8 cellular contexts compared by ENCODE assay signal in the genomic region with DNA sequence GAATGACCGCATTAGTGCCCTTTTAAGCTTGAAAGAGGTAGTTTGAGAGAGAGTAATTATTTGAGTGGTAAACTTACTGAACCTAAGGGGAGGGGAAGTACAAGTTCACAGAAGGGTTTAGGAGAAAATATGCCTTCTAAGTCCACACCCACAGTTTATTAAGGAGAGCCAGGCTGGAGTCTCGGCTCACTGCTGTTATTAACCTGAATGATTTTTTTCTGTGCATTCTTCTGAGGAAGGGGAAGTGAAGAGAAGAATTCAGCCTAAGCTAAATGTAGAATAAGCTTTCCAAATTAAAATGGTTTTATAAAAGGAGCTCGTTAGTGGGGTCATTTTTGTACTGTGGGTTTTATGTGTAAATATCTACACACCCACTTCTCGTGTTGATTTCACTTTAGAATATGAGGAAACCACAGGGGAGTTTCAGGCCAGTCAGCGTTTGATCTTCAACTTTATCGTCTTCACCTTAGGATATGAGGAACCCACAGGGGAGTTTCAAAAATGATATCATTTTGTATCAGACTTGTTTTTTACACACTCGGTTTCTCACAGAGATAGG. TPM values are rescaled to one million over a fixed set of nuclear protein-coding genes. Genes with fewer than 3 reads are reported as not detected.
A peak's percentile ranks its signal among the peaks of the same experiment; 100 is the strongest.
DNase-seq lines count a peak whose midpoint lies in the region; ATAC-seq and TF ChIP-seq lines count a peak whose summit lies in the region.

No MANE protein-coding gene starts in this region.

- peak overlapping the region; percentile 65 to 96 (median 89) for H3K4me3 ChIP-seq in heart right ventricle
- peak overlapping the region; percentile 83 to 96 for H3K4me3 ChIP-seq in esophagus (ENCODE audit: low read depth in 1 of 2, low read length in 2 of 2)
- H3K4me3 ChIP-seq in psoas muscle = peak overlapping the region; percentile 92

- no peaks in the 10 kb centered on the region for H3K9me3 ChIP-seq in heart right ventricle
- H3K9me3 ChIP-seq in esophagus (ENCODE audit: control insufficient read depth in 2 of 2, insufficient read depth in 1 of 2, low read depth in 1 of 2, low read length in 1 of 2) = no peaks in the 10 kb centered on the region
- H3K9me3 ChIP-seq in psoas muscle = no peaks in the 10 kb centered on the region

- peak overlapping the region; percentile 91 to 100 (median 99) for H3K27ac ChIP-seq in heart right ventricle
- H3K27ac ChIP-seq in esophagus (ENCODE audit: low read depth in 2 of 2, low read length in 1 of 2) = peak overlapping the region; percentile 38 to 100
- peak overlapping the region; percentile 100 for H3K27ac ChIP-seq in psoas muscle

- DNase-seq in heart right ventricle (no peak), Right ventricle myocardium superior (no peak), psoas muscle (no peak)
- DNase-seq in activated CD4-positive, alpha-beta T cell treated with anti-CD3 and anti-CD28 coated beads, Interleukin-2, amount 50 U/mL, for 1 hour = peak; percentile 35

- H3K4me1 ChIP-seq in heart right ventricle (peaks cover 11 to 51% (median 33%) of the 10 kb centered on the region in 9 donors), esophagus (ENCODE audit: control insufficient read depth in 2 of 2, insufficient read depth in 2 of 2, low read length in 1 of 2) (no peaks in the 10 kb centered on the region), psoas muscle (peaks cover 57% of the 10 kb centered on the region)

- ATAC-seq in heart right ventricle (no peak), Right ventricle myocardium superior (ENCODE audit: poor library complexity) (no peak), psoas muscle (no peak), HG03039 (IDR thresholded peaks at IDR 0.05; ENCODE audit: unreplicated experiment) (no peak), HG02571 (IDR thresholded peaks at IDR 0.05; ENCODE audit: unreplicated experiment) (no peak), HG03135 (IDR thresholded peaks at IDR 0.05; ENCODE audit: unreplicated experiment) (no peak)

- intact Hi-C loops in heart right ventricle (cut with DNase I) (no loop called here), Right ventricle myocardium superior (cut with DNase I) (no loop called here), psoas muscle (cut with DNase I) (loop anchor here in 1 of 2 donors (1.0 kb wide), 1 partner anchor 61 kb away; no protein-coding TSS in a partner anchor)

- no peak for TF ChIP-seq CTCF in heart right ventricle (IDR thresholded peaks at IDR 0.05)
- no peak for TF ChIP-seq CTCF in psoas muscle (IDR thresholded peaks at IDR 0.05)

- H3K36me3 ChIP-seq in heart right ventricle (peaks cover 0 to 38% (median 16%) of the 10 kb centered on the region in 9 donors), esophagus (ENCODE audit: control insufficient read depth in 2 of 2, insufficient read depth in 2 of 2, low read length in 1 of 2) (no peaks in the 10 kb centered on the region), psoas muscle (ENCODE audit: insufficient read depth in 1 of 2, low read depth in 1 of 2) (peaks cover 0 to 32% of the 10 kb centered on the region in 2 donors)

- 1 to 3% methylated on average over 7 of the region's 7 CpGs for WGBS in heart right ventricle, 2 donors
- 1 to 2% methylated on average over 7 of the region's 7 CpGs for WGBS in esophagus, 2 donors
- WGBS in psoas muscle, 3 donors = 1 to 5% (median 1%) methylated on average over 7 of the region's 7 CpGs

- no peaks in the 10 kb centered on the region for H3K27me3 ChIP-seq in heart right ventricle
- no peaks in the 10 kb centered on the region for H3K27me3 ChIP-seq in esophagus (ENCODE audit: control insufficient read depth in 1 of 2, insufficient read depth in 2 of 2, low read length in 2 of 2)
- no peaks in the 10 kb centered on the region for H3K27me3 ChIP-seq in psoas muscle (ENCODE audit: insufficient read depth in 3 of 3, low read length in 2 of 3)

RNA-seq across cellular contexts. Expression of gene WHAMM, which starts 1.5 kb away (rescaled TPM):
- total RNA-seq in heart right ventricle (1 to 10 TPM; 5.4 to 8.1 (median 6.8) TPM), Right ventricle myocardium superior (5.8 TPM), psoas muscle (10 to 100 TPM; 14.7 to 30.8 (median 24.1) TPM)
- polyA plus RNA-seq in heart right ventricle (1 to 10 TPM; 3.2 to 3.9 TPM), esophagus (1 to 10 TPM; 4.1 to 4.5 TPM), psoas muscle (10 to 100 TPM in 2 of 3 donors, 1 to 10 TPM in 1; 9.9 to 25.8 (median 12.0) TPM)

RNA-seq across cellular contexts. Expression of gene FSD2, which starts 5.1 kb away (rescaled TPM):
- total RNA-seq in heart right ventricle (100 to 1,000 TPM in 3 of 10 donors, 10 to 100 TPM in 7; 50.3 to 142 (median 88.8) TPM), Right ventricle myocardium superior (146 TPM), psoas muscle (10 to 100 TPM; 10.3 to 65.3 (median 28.2) TPM)
- polyA plus RNA-seq in heart right ventricle (10 to 100 TPM in 1 of 2 donors, 1 to 10 TPM in 1; 1.7 to 24.9 TPM), esophagus (under 1 TPM; 0.01 to 0.12 TPM), psoas muscle (10 to 100 TPM in 1 of 3 donors, 1 to 10 TPM in 1, under 1 TPM in 1; 0.51 to 32.2 (median 5.9) TPM)
